In the genomic region with DNA sequence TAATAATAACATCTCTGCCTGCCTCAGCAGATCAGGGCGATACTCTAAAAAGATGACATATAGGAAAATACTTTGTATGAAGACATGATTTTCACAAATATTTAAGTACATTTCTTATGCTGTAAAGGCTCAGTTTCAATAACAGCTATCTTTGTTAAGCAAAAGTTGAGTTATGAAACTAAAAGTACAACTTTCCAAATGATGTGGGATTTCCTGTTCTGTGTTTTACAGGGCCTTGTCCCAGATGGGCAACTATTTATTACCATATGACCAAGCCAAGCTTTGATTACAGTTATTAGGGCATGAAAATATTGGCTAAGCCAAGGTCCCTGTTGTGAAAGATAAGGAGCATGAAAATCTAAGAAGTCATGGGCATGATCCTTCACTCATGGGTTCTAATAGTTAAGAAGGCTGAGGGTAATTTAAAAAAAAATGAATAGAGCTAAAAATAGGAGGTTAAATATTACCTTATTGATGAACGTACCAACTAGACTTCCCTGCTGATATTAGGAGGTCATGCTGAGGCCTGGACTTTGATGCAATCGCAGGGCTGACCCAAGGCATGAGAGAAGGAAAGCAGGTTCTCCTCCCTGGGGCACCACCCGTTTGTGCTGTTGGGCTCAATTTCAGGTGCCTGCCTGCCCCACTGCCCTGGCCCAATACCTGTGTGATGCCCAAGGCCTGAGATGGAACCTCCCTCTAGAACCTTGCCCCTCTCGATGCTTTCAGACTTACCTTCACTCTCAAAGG, we compare ENCODE assay signal across 1 cellular context.
TF ChIP-seq lines count a peak whose summit lies in the region.

No MANE protein-coding gene starts in this region.

TF ChIP-seq in IMR-90, 13 proteins besides CTCF, POLR2A, EP300 and RAD21:
- TF ChIP-seq MAZ (IDR thresholded peaks at IDR 0.05; ENCODE audit: borderline replicate concordance, low read depth, low read length) (no peak), USF2 (IDR thresholded peaks at IDR 0.05; ENCODE audit: low read depth, low read length) (no peak), RFX5 (IDR thresholded peaks at IDR 0.05; ENCODE audit: low read depth, low read length) (no peak), MAFK (IDR thresholded peaks at IDR 0.05; ENCODE audit: low read depth, low read length) (no peak)
